Comparison of ENCODE assay signal across 23 cellular contexts in genomic region chr18:64488698-64489097, GRCh38.
DNase-seq lines count a peak whose midpoint lies in the region; ATAC-seq, FAIRE-seq and TF ChIP-seq lines count a peak whose summit lies in the region.
"Had no signal": no experiment of that assay in that cellular context is flagged by ENCODE, and none has a peak within 500 bp of the region (broad histone marks: within the 10 kb centered on the region; RNA-seq: fewer than 3 reads in every experiment).

No MANE protein-coding gene starts in this region.

- H3K4me1 Mint-ChIP-seq in MCF 10A (ENCODE audit: insufficient read depth, unreplicated experiment), result no peaks in the 10 kb centered on the region
- H3K4me1 Mint-ChIP-seq: CD14-positive monocyte; CD8-positive, alpha-beta memory T cell had no signal

- no peak overlapping the region for H2BK12ac ChIP-seq in H1 (ENCODE audit: low read depth, low read length)

- no peak overlapping the region for H2BK120ac ChIP-seq in H1 (replicated peaks; ENCODE audit: low read depth, low read length)

- no peak overlapping the region for H3K4ac ChIP-seq in H1 (replicated peaks; ENCODE audit: insufficient read length, low read depth, low read length)

- no peak overlapping the region for H2AFZ ChIP-seq in H1 (ENCODE audit: low read length)
- H2AFZ ChIP-seq in smooth muscle cell (ENCODE audit: low read depth), result peak overlapping the region; percentile 21
- H2AFZ ChIP-seq: GM23248 had no signal

- no peak overlapping the region for H3K9ac ChIP-seq in H1 (replicated peaks in 1 of 4; ENCODE audit: extremely low read depth in 1 of 4, low read depth in 3 of 4, low read length in 3 of 4)
- no peak overlapping the region for H3K9ac ChIP-seq in smooth muscle cell (ENCODE audit: low read depth)
- H3K9ac ChIP-seq: BLaER1 treated with 17β-estradiol and CSF1 and Interleukin-3, amounts not matched to agents 10 nM and 100 nM; GM23248 had no signal

- no peak overlapping the region for H4K91ac ChIP-seq in H1 (replicated peaks; ENCODE audit: insufficient read length, low read length)

- no peaks in the 10 kb centered on the region for H3K23me2 ChIP-seq in H1 (ENCODE audit: low read depth, low read length)

- H3K4me3 ChIP-seq in A549 (no peak overlapping the region), H1 (ENCODE audit: extremely low read depth in 1 of 4, insufficient read depth in 2 of 4, low read depth in 3 of 4, low read length in 4 of 4) (no peak overlapping the region), smooth muscle cell (no peak overlapping the region)
- H3K4me3 ChIP-seq: BLaER1 treated with 17β-estradiol and CSF1 and Interleukin-3, amounts not matched to agents 10 nM and 100 nM; GM12878; GM23248; HAP-1 had no signal

- H4K8ac ChIP-seq in H1 (ENCODE audit: extremely low read depth, insufficient read depth, low read length), result no peak overlapping the region

- H3K27me3 ChIP-seq in H1 (replicated peaks in 1 of 4; ENCODE audit: control insufficient read depth in 3 of 4, extremely low read depth in 1 of 4, insufficient read depth in 3 of 4, low read length in 3 of 4), result no peaks in the 10 kb centered on the region
- H3K27me3 ChIP-seq in smooth muscle cell (ENCODE audit: low read depth), result peaks cover 5% of the 10 kb centered on the region
- H3K27me3 ChIP-seq: BE2C; BLaER1 treated with 17β-estradiol and CSF1 and Interleukin-3, amounts not matched to agents 10 nM and 100 nM had no signal

- H3K56ac ChIP-seq in H1 (replicated peaks; ENCODE audit: insufficient read length, low read depth, low read length), result no peak overlapping the region

- no peaks in the 10 kb centered on the region for H3K79me1 ChIP-seq in H1 (ENCODE audit: low read depth, low read length)

- TF ChIP-seq POLR2A in A549 (IDR thresholded peaks at IDR 0.05; ENCODE audit: low read length), result no peak
- no peak for TF ChIP-seq POLR2A in H1 (IDR thresholded peaks at IDR 0.05; ENCODE audit: control extremely low read depth in 1 of 2, low read depth in 2 of 2, low read length in 2 of 2)

- H3K4me2 ChIP-seq in A549 (no peak overlapping the region), H1 (ENCODE audit: insufficient read depth in 1 of 2, low read depth in 2 of 2, low read length in 2 of 2) (no peak overlapping the region), smooth muscle cell (no peak overlapping the region)
- H3K4me2 ChIP-seq: BLaER1 treated with 17β-estradiol and CSF1 and Interleukin-3, amounts not matched to agents 10 nM and 100 nM had no signal

- no peak overlapping the region for H3K14ac ChIP-seq in H1 (ENCODE audit: insufficient read length)

- POLR2A ChIA-PET in A549 (lab: Yijun Ruan, JAX) (no interaction called here), H1 (lab: Charles Lee; ENCODE audit: partially characterized antibody) (no interaction called here), MCF 10A (lab: Yijun Ruan, JAX) (no interaction called here)

- FAIRE-seq in A204.1 (lab: Jason Lieb, UNC), result peak; percentile 6
- FAIRE-seq in A549 (lab: Jason Lieb, UNC), result no peak
- no peak for FAIRE-seq in H1 (lab: Jason Lieb, UNC)
- FAIRE-seq: GM12878, GM19239, H54 had no signal

- no peaks in the 10 kb centered on the region for H3K36me3 ChIP-seq in H1 (ENCODE audit: control insufficient read depth in 2 of 4, insufficient read depth in 4 of 4, low read length in 3 of 4)
- no peaks in the 10 kb centered on the region for H3K36me3 ChIP-seq in smooth muscle cell (ENCODE audit: low read depth)
- H3K36me3 ChIP-seq: BE2C; BLaER1 treated with 17β-estradiol and CSF1 and Interleukin-3, amounts not matched to agents 10 nM and 100 nM; HAP-1 had no signal

- no peak overlapping the region for H3K27ac ChIP-seq in A549
- H3K27ac ChIP-seq in H1 (ENCODE audit: low read depth, low read length), result no peak overlapping the region
- no peak overlapping the region for H3K27ac ChIP-seq in smooth muscle cell (ENCODE audit: low read depth)
- H3K27ac ChIP-seq: BLaER1 treated with 17β-estradiol and CSF1 and Interleukin-3, amounts not matched to agents 10 nM and 100 nM; GM23248 had no signal

- H4K20me1 ChIP-seq in H1 (replicated peaks in 1 of 2; ENCODE audit: control insufficient read depth in 1 of 2, insufficient read depth in 2 of 2, low read length in 2 of 2), result no peaks in the 10 kb centered on the region
- no peaks in the 10 kb centered on the region for H4K20me1 ChIP-seq in smooth muscle cell (ENCODE audit: low read depth)
- H4K20me1 ChIP-seq: BLaER1 treated with 17β-estradiol and CSF1 and Interleukin-3, amounts not matched to agents 10 nM and 100 nM had no signal

- no peak for ATAC-seq in A549
- ATAC-seq: GM12878 had no signal

- no peak overlapping the region for H3K18ac ChIP-seq in H1 (ENCODE audit: extremely low read depth, low read length)

- no peak for TF ChIP-seq CTCF in A549 (IDR thresholded peaks at IDR 0.05)
- TF ChIP-seq CTCF in H1 (IDR thresholded peaks at IDR 0.05; ENCODE audit: control extremely low read depth in 1 of 3, insufficient read depth in 1 of 3, low read depth in 1 of 3, low read length in 3 of 3), result no peak
- TF ChIP-seq CTCF in smooth muscle cell (IDR thresholded peaks at IDR 0.05; ENCODE audit: borderline replicate concordance, insufficient read depth, poor library complexity, severe bottlenecking), result no peak
- no peak for TF ChIP-seq CTCF in MCF 10A (IDR thresholded peaks at IDR 0.05; ENCODE audit: unreplicated experiment)

- H3K9me3 ChIP-seq in A549, result no peaks in the 10 kb centered on the region
- H3K9me3 ChIP-seq in H1 (ENCODE audit: insufficient read depth in 2 of 2, low read depth in 1 of 2, low read length in 1 of 2), result no peaks in the 10 kb centered on the region
- H3K9me3 ChIP-seq in smooth muscle cell (replicated peaks; ENCODE audit: low read depth), result no peaks in the 10 kb centered on the region
- H3K9me3 ChIP-seq: BE2C; BLaER1 treated with 17β-estradiol and CSF1 and Interleukin-3, amounts not matched to agents 10 nM and 100 nM; HAP-1 had no signal

- no peak overlapping the region for H2BK20ac ChIP-seq in H1 (ENCODE audit: low read length)

- DNase-seq in A549 (ENCODE audit: low read depth in 1 of 2, low spot score in 1 of 2) (no peak), H1 (ENCODE audit: low read depth in 1 of 2, low spot score in 2 of 2) (no peak), smooth muscle cell (lab: John Stamatoyannopoulos, UW; ENCODE audit: unreplicated experiment) (no peak), NCI-H446 (lab: John Stamatoyannopoulos, UW) (no peak), MCF 10A (ENCODE audit: unreplicated experiment) (no peak)
- DNase-seq: ACHN; AML-193; BE2C; CD4-positive, alpha-beta T cell; CD8-positive, alpha-beta memory T cell; DMS 273 treated with DMSO at 0.1 percent for 48 hours; DMS79; EL; GDM1; GM23248; HFFc6 had no signal

- H3K79me2 ChIP-seq in H1 (ENCODE audit: control insufficient read depth in 1 of 2, insufficient read depth in 2 of 2, low read length in 2 of 2) (no peaks in the 10 kb centered on the region), smooth muscle cell (ENCODE audit: low read depth) (no peaks in the 10 kb centered on the region)

- no TSS peak for BruUV-seq in MCF 10A (replicated peaks; lab: Mats Ljungman, UMichigan)

- H3K4me3 Mint-ChIP-seq in MCF 10A (ENCODE audit: unreplicated experiment), result no peak overlapping the region
- H3K4me3 Mint-ChIP-seq: CD14-positive monocyte; CD4-positive, alpha-beta T cell; CD8-positive, alpha-beta memory T cell; HFFc6 had no signal

- H2BK5ac ChIP-seq in H1 (ENCODE audit: low read depth, low read length), result no peak overlapping the region

- H3K9me3 Mint-ChIP-seq in MCF 10A (ENCODE audit: unreplicated experiment), result no peaks in the 10 kb centered on the region

- no peak overlapping the region for H4K5ac ChIP-seq in H1 (ENCODE audit: insufficient read length, low read depth, low read length)

- CTCF ChIA-PET in A549 (lab: Yijun Ruan, JAX), result no interaction called here
- CTCF ChIA-PET in H1 (lab: Charles Lee; ENCODE audit: partially characterized antibody), result no interaction called here
- CTCF ChIA-PET in MCF 10A (lab: Yijun Ruan, JAX), result no interaction called here

- intact Hi-C loops in MCF 10A (cut with micrococcal nuclease), result no loop called here

- TF ChIP-seq RAD21 in A549 (conservative IDR thresholded peaks at IDR 0.05 in 1 of 2, IDR thresholded peaks at IDR 0.05 in 1 of 2) (no peak), H1 (IDR thresholded peaks at IDR 0.05 in 1 of 2, conservative IDR thresholded peaks at IDR 0.05 in 1 of 2; ENCODE audit: low read depth in 2 of 2, low read length in 2 of 2) (no peak)

- no peak overlapping the region for H2BK15ac ChIP-seq in H1 (ENCODE audit: low read length)

- no peaks in the 10 kb centered on the region for H3F3A ChIP-seq in smooth muscle cell (ENCODE audit: low read depth)

- no peaks in the 10 kb centered on the region for H3K36me3 Mint-ChIP-seq in MCF 10A (ENCODE audit: insufficient read depth, unreplicated experiment)
- H3K36me3 Mint-ChIP-seq: CD14-positive monocyte; CD8-positive, alpha-beta memory T cell had no signal

- H3K4me1 ChIP-seq in A549 (no peaks in the 10 kb centered on the region), H1 (replicated peaks in 1 of 4; ENCODE audit: control insufficient read depth in 3 of 4, insufficient read depth in 4 of 4, low read length in 3 of 4) (no peaks in the 10 kb centered on the region), smooth muscle cell (ENCODE audit: low read depth) (no peaks in the 10 kb centered on the region)
- H3K4me1 ChIP-seq: BE2C; BLaER1 treated with 17β-estradiol and CSF1 and Interleukin-3, amounts not matched to agents 10 nM and 100 nM; HAP-1 had no signal

- H2AK5ac ChIP-seq in H1 (ENCODE audit: low read depth, low read length), result no peak overlapping the region

- H3K27ac Mint-ChIP-seq in MCF 10A (ENCODE audit: low read depth, unreplicated experiment), result no peak overlapping the region
- H3K27ac Mint-ChIP-seq: CD14-positive monocyte; CD4-positive, alpha-beta T cell; CD8-positive, alpha-beta memory T cell; HFFc6 had no signal

- TF ChIP-seq EP300 in A549 (IDR thresholded peaks at IDR 0.05) (no peak), H1 (IDR thresholded peaks at IDR 0.05; ENCODE audit: borderline replicate concordance in 1 of 2, low read depth in 2 of 2, low read length in 2 of 2) (no peak)

- no peak overlapping the region for H3K23ac ChIP-seq in H1 (ENCODE audit: insufficient read length)

- peaks cover 61% of the 10 kb centered on the region for H3K27me3 Mint-ChIP-seq in MCF 10A (ENCODE audit: insufficient read depth, unreplicated experiment)
- H3K27me3 Mint-ChIP-seq: CD4-positive, alpha-beta T cell; CD8-positive, alpha-beta memory T cell had no signal

TF ChIP-seq in A549, 52 proteins besides CTCF, POLR2A, EP300 and RAD21:
- TF ChIP-seq ZSCAN20 (CRISPR knock-in tag; IDR thresholded peaks at IDR 0.05) (no peak), MAFK (IDR thresholded peaks at IDR 0.05; ENCODE audit: partially characterized antibody) (peak; percentile 62)

TF ChIP-seq in H1, 55 proteins besides CTCF, POLR2A, EP300 and RAD21 (continues in another document):
- peak; percentile 16; the same call in 1 of the 2 replicates for TF ChIP-seq MAFK (IDR thresholded peaks at IDR 0.05; ENCODE audit: low read depth, low read length)
- no peak for TF ChIP-seq FOSL1 (IDR thresholded peaks at IDR 0.05; ENCODE audit: insufficient read depth, low read depth, low read length)
- no peak for TF ChIP-seq PHF8 (conservative IDR thresholded peaks at IDR 0.05; ENCODE audit: low read depth, low read length)
- TF ChIP-seq CTBP2 (IDR thresholded peaks at IDR 0.05; ENCODE audit: borderline replicate concordance, insufficient read depth, insufficient read length, low read length), result no peak
- TF ChIP-seq TEAD4 (IDR thresholded peaks at IDR 0.05; ENCODE audit: low read depth, low read length), result no peak
- no peak for TF ChIP-seq SIX5 (IDR thresholded peaks at IDR 0.05; ENCODE audit: low read depth, low read length)
